In genomic region chr9:98654247-98654646, GRCh38 we compare ENCODE assay signal across 24 cellular contexts. TPM values are rescaled to one million over a fixed set of nuclear protein-coding genes. Genes with fewer than 3 reads are reported as not detected.
DNase-seq lines count a peak whose midpoint lies in the region; ATAC-seq and TF ChIP-seq lines count a peak whose summit lies in the region.
"Had no signal": no experiment of that assay in that cellular context is flagged by ENCODE, and none has a peak within 500 bp of the region (broad histone marks: within the 10 kb centered on the region; RNA-seq: fewer than 3 reads in every experiment).

No MANE protein-coding gene starts in this region.

- DNase-seq in EH (ENCODE audit: low read depth) (peak; percentile 92), NCI-H1694 (lab: John Stamatoyannopoulos, UW) (peak; percentile 63), RWPE2 (ENCODE audit: low spot score) (no peak), foreskin keratinocyte (peak; percentile 20 to 64), dedifferentiated amniotic fluid mesenchymal stem cell (ENCODE audit: extremely low spot score) (no peak), iPS-NIHi7 (ENCODE audit: extremely low spot score) (no peak), psoas muscle (no peak), T-cell (no peak)
- DNase-seq: activated CD4-positive, alpha-beta T cell treated with anti-CD3 and anti-CD28 coated beads for 1 hour; activated naive CD8-positive, alpha-beta T cell treated with anti-CD3 and anti-CD28 coated beads for 36 hours; activated T-cell treated with anti-CD3 and anti-CD28 coated beads for 4 hours; GF-D8; GOT3; Kasumi-1; stimulated activated CD4-positive, alpha-beta T cell treated with anti-CD3 and anti-CD28 coated beads, Interleukin-4, amount 100 ng/mL, for 4 hours had no signal

- no peak overlapping the region for H3K4me3 Mint-ChIP-seq in T-cell
- H3K4me3 Mint-ChIP-seq: activated naive CD8-positive, alpha-beta T cell treated with anti-CD3 and anti-CD28 coated beads for 36 hours; neural crest cell; stimulated activated memory B cell treated with anti-CD40 and anti-IgM and Interleukin-4, amounts not matched to agents 10 μg/mL and 1 μg/mL and 100 μg/mL, for 72 hours; T-helper 1 cell treated with Interleukin-12 subunit alpha and Interleukin-12 subunit beta and Interleukin-4 antibody, amounts not matched to agents 30 μg/mL and 1 μg/mL, for 36 hours had no signal

- peaks cover 13 to 17% of the 10 kb centered on the region in 2 donors for H3K27me3 Mint-ChIP-seq in T-cell

- H3K9me3 Mint-ChIP-seq in T-cell = peaks cover 0 to 3% (median 2%) of the 10 kb centered on the region in 3 donors
- H3K9me3 Mint-ChIP-seq: activated naive CD8-positive, alpha-beta T cell treated with anti-CD3 and anti-CD28 coated beads for 36 hours; T-helper 1 cell treated with Interleukin-12 subunit alpha and Interleukin-12 subunit beta and Interleukin-4 antibody, amounts not matched to agents 30 μg/mL and 1 μg/mL, for 36 hours had no signal

- H3K4me3 ChIP-seq in RWPE2 (ENCODE audit: severe bottlenecking) = no peak overlapping the region
- no peak overlapping the region for H3K4me3 ChIP-seq in psoas muscle
- H3K4me3 ChIP-seq: coronary artery, vagina had no signal

- ATAC-seq in RWPE2 (ENCODE audit: low read depth) (peak; percentile 61), foreskin keratinocyte (no peak), psoas muscle (no peak), T-cell (replicated peaks in 1 of 4) (no peak)
- ATAC-seq: sciatic nerve; stimulated activated memory B cell treated with anti-CD40 and anti-IgM and Interleukin-4, amounts not matched to agents 10 μg/mL and 1 μg/mL and 100 μg/mL, for 72 hours had no signal

- H3K4me1 Mint-ChIP-seq in T-cell = no peaks in the 10 kb centered on the region
- H3K4me1 Mint-ChIP-seq: stimulated activated memory B cell treated with anti-CD40 and anti-IgM and Interleukin-4, amounts not matched to agents 10 μg/mL and 1 μg/mL and 100 μg/mL, for 72 hours had no signal

- TF ChIP-seq CTCF in RWPE2 (IDR thresholded peaks at IDR 0.05; ENCODE audit: poor library complexity, severe bottlenecking) (no peak), foreskin keratinocyte (conservative IDR thresholded peaks at IDR 0.05) (no peak), psoas muscle (IDR thresholded peaks at IDR 0.05) (no peak)

- H3K27me3 ChIP-seq in RWPE2 (ENCODE audit: insufficient read depth, poor library complexity, severe bottlenecking) (no peaks in the 10 kb centered on the region), foreskin keratinocyte (peaks cover 3% of the 10 kb centered on the region), psoas muscle (ENCODE audit: insufficient read depth in 3 of 3, low read length in 2 of 3) (no peaks in the 10 kb centered on the region)
- H3K27me3 ChIP-seq: vagina had no signal

- WGBS in psoas muscle, 3 donors = 69 to 83% (median 71%) methylated on average over 6 of the region's 6 CpGs

- POLR2A ChIA-PET in T-cell (lab: Charles Lee) = no interaction called here

- H3K36me3 Mint-ChIP-seq in T-cell = no peaks in the 10 kb centered on the region
- H3K36me3 Mint-ChIP-seq: activated naive CD8-positive, alpha-beta T cell treated with anti-CD3 and anti-CD28 coated beads for 36 hours; stimulated activated memory B cell treated with anti-CD40 and anti-IgM and Interleukin-4, amounts not matched to agents 10 μg/mL and 1 μg/mL and 100 μg/mL, for 72 hours had no signal

- H3K27ac Mint-ChIP-seq in T-cell = no peak overlapping the region
- H3K27ac Mint-ChIP-seq: activated naive CD8-positive, alpha-beta T cell treated with anti-CD3 and anti-CD28 coated beads for 36 hours; stimulated activated memory B cell treated with anti-CD40 and anti-IgM and Interleukin-4, amounts not matched to agents 10 μg/mL and 1 μg/mL and 100 μg/mL, for 72 hours; T-helper 1 cell treated with Interleukin-12 subunit alpha and Interleukin-12 subunit beta and Interleukin-4 antibody, amounts not matched to agents 30 μg/mL and 1 μg/mL, for 36 hours had no signal

- CTCF ChIA-PET in T-cell (lab: Charles Lee) = no interaction called here

- no peaks in the 10 kb centered on the region for H3K36me3 ChIP-seq in RWPE2 (ENCODE audit: low read depth)
- no peaks in the 10 kb centered on the region for H3K36me3 ChIP-seq in psoas muscle (ENCODE audit: insufficient read depth in 1 of 2, low read depth in 1 of 2)
- H3K36me3 ChIP-seq: vagina had no signal

- H3K4me1 ChIP-seq in RWPE2 (ENCODE audit: insufficient read depth, poor library complexity, severe bottlenecking) = no peaks in the 10 kb centered on the region
- no peaks in the 10 kb centered on the region for H3K4me1 ChIP-seq in foreskin keratinocyte
- no peaks in the 10 kb centered on the region for H3K4me1 ChIP-seq in psoas muscle
- H3K4me1 ChIP-seq: vagina had no signal

- H3K27ac ChIP-seq in RWPE2 (ENCODE audit: poor library complexity, severe bottlenecking) = no peak overlapping the region
- no peak overlapping the region for H3K27ac ChIP-seq in foreskin keratinocyte
- no peak overlapping the region for H3K27ac ChIP-seq in psoas muscle
- H3K27ac ChIP-seq: coronary artery, HL-60, vagina had no signal

- intact Hi-C loops in psoas muscle (cut with DNase I) = no loop called here

- no peaks in the 10 kb centered on the region for H3K9me3 ChIP-seq in RWPE2 (ENCODE audit: severe bottlenecking)
- no peaks in the 10 kb centered on the region for H3K9me3 ChIP-seq in psoas muscle
- H3K9me3 ChIP-seq: vagina had no signal

RNA-seq across cellular contexts. Expression of gene GABBR2, which starts 54.5 kb away (rescaled TPM):
- not detected in 2 replicates for total RNA-seq in foreskin keratinocyte
- not detected in 2 replicates for polyA plus RNA-seq in foreskin keratinocyte
- under 1 TPM; 0.38 to 0.66 (median 0.42) TPM for total RNA-seq in psoas muscle
- under 1 TPM; 0.08 to 0.34 (median 0.14) TPM for polyA plus RNA-seq in psoas muscle
- under 1 TPM in 1 of 5 donors, not detected in 4; 0.03 TPM for total RNA-seq in T-cell
- total RNA-seq: activated naive CD8-positive, alpha-beta T cell treated with anti-CD3 and anti-CD28 coated beads for 36 hours; fibroblast of villous mesenchyme; RPMI7951; vagina had no signal

Comparison
In these comparisons a context has a peak if more than half of its experiments do, and no peak if none do; other contexts are left out.
1. DNase-seq: peak in EH (single experiment), NCI-H1694 (single experiment) and foreskin keratinocyte (2 of 2); none in RWPE2 (single experiment), dedifferentiated amniotic fluid mesenchymal stem cell (single experiment), iPS-NIHi7 (single experiment), psoas muscle (0 of 2) and T-cell (0 of 34).